23 cellular contexts compared by ENCODE assay signal in genomic region chr2:203855274-203855673, GRCh38. TPM values are rescaled to one million over a fixed set of nuclear protein-coding genes. Genes with fewer than 3 reads are reported as not detected.
DNase-seq lines count a peak whose midpoint lies in the region; ATAC-seq, FAIRE-seq and TF ChIP-seq lines count a peak whose summit lies in the region.
"Had no signal": no experiment of that assay in that cellular context is flagged by ENCODE, and none has a peak within 500 bp of the region (broad histone marks: within the 10 kb centered on the region; RNA-seq: fewer than 3 reads in every experiment).

No MANE protein-coding gene starts in this region.

- H3K4me3 Mint-ChIP-seq in activated T-cell treated with anti-CD3 and anti-CD28 coated beads, Interleukin-2, amount 50 U/mL, for 24 hours = peak overlapping the region; percentile 70
- H3K4me3 Mint-ChIP-seq: H9, HFFc6 had no signal

- dilution Hi-C loops in IMR-90 (cut with HindIII; ENCODE audit: low sequenced_read_pairs, unreplicated experiment) = no loop called here

- no peak overlapping the region for H4K8ac ChIP-seq in IMR-90 (ENCODE audit: low read depth in 2 of 2, low read length in 2 of 2)

- no peak overlapping the region for H4K5ac ChIP-seq in IMR-90 (ENCODE audit: low read depth, low read length)

- H3K4me3 ChIP-seq in A549 (no peak overlapping the region), IMR-90 (ENCODE audit: insufficient read depth, low read depth, low read length) (no peak overlapping the region), K562 (no peak overlapping the region), ascending aorta (no peak overlapping the region)
- H3K4me3 ChIP-seq: PC-9 had no signal

- peaks cover 7% of the 10 kb centered on the region for H3K9me3 Mint-ChIP-seq in activated T-cell treated with anti-CD3 and anti-CD28 coated beads, Interleukin-2, amount 50 U/mL, for 24 hours
- H3K9me3 Mint-ChIP-seq: H9, HFFc6 had no signal

- H2BK20ac ChIP-seq in IMR-90 (ENCODE audit: low read depth, low read length) = no peak overlapping the region

- no TSS peak for BruUV-seq in IMR-90 (replicated peaks; lab: Mats Ljungman, UMichigan)
- no TSS peak for BruUV-seq in K562 (replicated peaks; lab: Mats Ljungman, UMichigan)

- H2BK5ac ChIP-seq in IMR-90 (ENCODE audit: low read depth, low read length, poor library complexity, severe bottlenecking) = no peak overlapping the region

- H4K20me1 ChIP-seq in IMR-90 (ENCODE audit: insufficient read depth, low read length) (no peaks in the 10 kb centered on the region), K562 (replicated peaks; ENCODE audit: control insufficient read depth, insufficient read depth, low read length) (no peaks in the 10 kb centered on the region)

- H2AK5ac ChIP-seq in IMR-90 (ENCODE audit: low read depth, low read length) = no peak overlapping the region

- H3K4me2 ChIP-seq in A549 (no peak overlapping the region), IMR-90 (ENCODE audit: low read depth, low read length) (no peak overlapping the region), K562 (ENCODE audit: insufficient read depth, low read length) (no peak overlapping the region)
- H3K4me2 ChIP-seq: PC-9 had no signal

- in situ Hi-C loops in IMR-90 (cut with MboI; ENCODE audit: low sequenced_read_pairs) = no loop called here
- in situ Hi-C loops in K562 (cut with MboI) = no loop called here

- no peaks in the 10 kb centered on the region for H3K79me1 ChIP-seq in IMR-90 (ENCODE audit: low read depth in 1 of 2, low read length in 2 of 2)

- intact Hi-C loops in IMR-90 (cut with micrococcal nuclease) (no loop called here), K562 (cut with micrococcal nuclease) (no loop called here), ascending aorta (cut with DNase I) (no loop called here)

- no peaks in the 10 kb centered on the region for H3K27me3 Mint-ChIP-seq in activated T-cell treated with anti-CD3 and anti-CD28 coated beads, Interleukin-2, amount 50 U/mL, for 24 hours

- no peak overlapping the region for H2BK15ac ChIP-seq in IMR-90 (ENCODE audit: low read depth, low read length)

- H3K56ac ChIP-seq in IMR-90 (ENCODE audit: extremely low read depth, insufficient read depth, low read length) = no peak overlapping the region

- no peak overlapping the region for H3K27ac ChIP-seq in A549
- no peak overlapping the region for H3K27ac ChIP-seq in IMR-90 (ENCODE audit: insufficient read depth, low read length)
- no peak overlapping the region for H3K27ac ChIP-seq in K562 (ENCODE audit: extremely low read depth, low read depth, low read length)
- no peak overlapping the region for H3K27ac ChIP-seq in ascending aorta
- H3K27ac ChIP-seq: C4-2B, PC-9 had no signal

- H2AFZ ChIP-seq in IMR-90 (replicated peaks; ENCODE audit: low read length, poor library complexity) = no peak overlapping the region
- no peak overlapping the region for H2AFZ ChIP-seq in K562 (ENCODE audit: low read depth, low read length)
- H2AFZ ChIP-seq: PC-9 had no signal

- no peaks in the 10 kb centered on the region for H3K4me1 ChIP-seq in A549
- H3K4me1 ChIP-seq in IMR-90 (ENCODE audit: control insufficient read depth, insufficient read depth, low read length) = no peaks in the 10 kb centered on the region
- H3K4me1 ChIP-seq in K562 (replicated peaks in 1 of 2; ENCODE audit: control insufficient read depth in 2 of 2, insufficient read depth in 2 of 2, low read length in 2 of 2) = no peaks in the 10 kb centered on the region
- no peaks in the 10 kb centered on the region for H3K4me1 ChIP-seq in ascending aorta

- H2BK120ac ChIP-seq in IMR-90 (ENCODE audit: low read depth, low read length) = no peak overlapping the region

- no peak overlapping the region for H3K9ac ChIP-seq in IMR-90 (ENCODE audit: low read depth, low read length)
- no peak overlapping the region for H3K9ac ChIP-seq in K562 (ENCODE audit: insufficient read depth in 1 of 2, low read depth in 2 of 2, low read length in 2 of 2)

- H3K9me3 ChIP-seq in A549 = no peaks in the 10 kb centered on the region
- H3K9me3 ChIP-seq in IMR-90 (ENCODE audit: control insufficient read depth, insufficient read depth, low read length) = no peaks in the 10 kb centered on the region
- H3K9me3 ChIP-seq in K562 (replicated peaks; ENCODE audit: control insufficient read depth, insufficient read depth, low read depth, low read length) = no peaks in the 10 kb centered on the region
- no peaks in the 10 kb centered on the region for H3K9me3 ChIP-seq in ascending aorta

- no peaks in the 10 kb centered on the region for H3K36me3 Mint-ChIP-seq in activated T-cell treated with anti-CD3 and anti-CD28 coated beads, Interleukin-2, amount 50 U/mL, for 24 hours (ENCODE audit: low read depth)

- H3K27ac Mint-ChIP-seq in activated T-cell treated with anti-CD3 and anti-CD28 coated beads, Interleukin-2, amount 50 U/mL, for 24 hours = peak overlapping the region; percentile 73
- H3K27ac Mint-ChIP-seq: H9, HFFc6 had no signal

- TF ChIP-seq CTCF in A549 (IDR thresholded peaks at IDR 0.05) (no peak), IMR-90 (conservative IDR thresholded peaks at IDR 0.05; ENCODE audit: low read depth, low read length) (no peak), K562 (IDR thresholded peaks at IDR 0.05 in 2 of 3, conservative IDR thresholded peaks at IDR 0.05 in 1 of 3; ENCODE audit: insufficient read depth in 2 of 3, low read depth in 1 of 3, low read length in 3 of 3) (no peak), ascending aorta (IDR thresholded peaks at IDR 0.05) (no peak)

- FAIRE-seq in A549 (lab: Jason Lieb, UNC) (no peak), K562 (lab: Jason Lieb, UNC) (no peak)

- no peak overlapping the region for H3K18ac ChIP-seq in IMR-90 (ENCODE audit: low read depth, low read length)

- TF ChIP-seq POLR2A in A549 (IDR thresholded peaks at IDR 0.05; ENCODE audit: low read length) (no peak), IMR-90 (IDR thresholded peaks at IDR 0.05; ENCODE audit: low read depth, low read length) (no peak), K562 (conservative IDR thresholded peaks at IDR 0.05) (no peak)

- CTCF ChIA-PET in A549 (lab: Yijun Ruan, JAX) (no interaction called here), IMR-90 (lab: Yijun Ruan, JAX) (no interaction called here), K562 (lab: Yijun Ruan, JAX; ENCODE audit: low intra/inter-chr PET ratio) (no interaction called here)

- H3K4me1 Mint-ChIP-seq in activated T-cell treated with anti-CD3 and anti-CD28 coated beads, Interleukin-2, amount 50 U/mL, for 24 hours (ENCODE audit: low read depth) = peaks cover 88% of the 10 kb centered on the region
- H3K4me1 Mint-ChIP-seq: H9 had no signal

- POLR2A ChIA-PET in A549 (lab: Yijun Ruan, JAX) (no interaction called here), IMR-90 (lab: Charles Lee; ENCODE audit: unreplicated experiment) (no interaction called here), K562 (lab: Yijun Ruan, JAX) (no interaction called here)

- DNase-seq in activated T-cell treated with anti-CD3 and anti-CD28 coated beads, Interleukin-2, amount 50 U/mL, for 24 hours = no peak
- DNase-seq in activated T-cell treated with anti-CD3 and anti-CD28 coated beads for 4 hours = no peak
- DNase-seq in A549 (ENCODE audit: low read depth in 1 of 2, low spot score in 1 of 2) = no peak
- no peak for DNase-seq in IMR-90
- no peak for DNase-seq in K562 (ENCODE audit: extremely low read depth in 1 of 4, low spot score in 3 of 4)
- DNase-seq in ascending aorta (ENCODE audit: low spot score in 2 of 2) = no peak
- DNase-seq: 8988T, EL, GF-D8, H9, HFFc6, KBM-7, NCI-H1092 treated with DMSO at 0.1 percent for 48 hours, NCI-H146, NCI-H2029, NCI-H510A treated with DMSO at 0.1 percent for 48 hours, NCI-H748 treated with DMSO at 0.1 percent for 48 hours, PC-9, RPMI8226, SHP77 had no signal

- H4K91ac ChIP-seq in IMR-90 (ENCODE audit: insufficient read depth, low read depth, low read length) = no peak overlapping the region

- H3K4ac ChIP-seq in IMR-90 (ENCODE audit: low read depth, low read length) = no peak overlapping the region

- no peaks in the 10 kb centered on the region for H3K79me2 ChIP-seq in K562 (ENCODE audit: control insufficient read depth, insufficient read depth, low read length)

- no peak overlapping the region for H2AK9ac ChIP-seq in IMR-90 (replicated peaks; ENCODE audit: low read depth, low read length, poor library complexity)

- no peak overlapping the region for H3K14ac ChIP-seq in IMR-90 (replicated peaks; ENCODE audit: low read depth, low read length)

- peaks cover 25% of the 10 kb centered on the region for H3K27me3 ChIP-seq in IMR-90 (ENCODE audit: control insufficient read depth, insufficient read depth, low read length)
- H3K27me3 ChIP-seq in K562 (ENCODE audit: control insufficient read depth in 2 of 2, insufficient read depth in 2 of 2, low read length in 2 of 2) = no peaks in the 10 kb centered on the region; a peak in 1 of 5 replicates
- no peaks in the 10 kb centered on the region for H3K27me3 ChIP-seq in ascending aorta

- TF ChIP-seq RAD21 in A549 (conservative IDR thresholded peaks at IDR 0.05 in 1 of 2, IDR thresholded peaks at IDR 0.05 in 1 of 2) = no peak
- TF ChIP-seq RAD21 in IMR-90 (IDR thresholded peaks at IDR 0.05; ENCODE audit: low read length) = no peak
- TF ChIP-seq RAD21 in K562 (CRISPR knock-in tag; conservative IDR thresholded peaks at IDR 0.05 in 1 of 2, IDR thresholded peaks at IDR 0.05 in 1 of 2) = no peak

- H3K9me1 ChIP-seq in IMR-90 (ENCODE audit: insufficient read depth, low read length) (no peaks in the 10 kb centered on the region), K562 (ENCODE audit: control insufficient read depth, insufficient read depth, low read length) (no peaks in the 10 kb centered on the region)

- ATAC-seq in A549 (no peak), IMR-90 (ENCODE audit: low read depth) (no peak), K562 (no peak), GM19324 (IDR thresholded peaks at IDR 0.05; ENCODE audit: low FRiP score, unreplicated experiment) (no peak)

- no peaks in the 10 kb centered on the region for H3K36me3 ChIP-seq in IMR-90 (ENCODE audit: control insufficient read depth, insufficient read depth, low read length)
- H3K36me3 ChIP-seq in K562 (ENCODE audit: control insufficient read depth, insufficient read depth, low read length) = no peaks in the 10 kb centered on the region
- no peaks in the 10 kb centered on the region for H3K36me3 ChIP-seq in ascending aorta

- TF ChIP-seq EP300 in A549 (IDR thresholded peaks at IDR 0.05) = no peak
- TF ChIP-seq EP300 in K562 (IDR thresholded peaks at IDR 0.05; ENCODE audit: low read length) = no peak

- no peak overlapping the region for H3K23ac ChIP-seq in IMR-90 (ENCODE audit: low read depth, low read length)

RNA-seq across cellular contexts. Expression of gene CTLA4, which starts 12.3 kb away (rescaled TPM):
- polyA plus RNA-seq in A549 (2011; rRNA removed) = not detected in 2 replicates
- not detected in 2 replicates for polyA plus RNA-seq in A549 (2012; cell fraction: cytosol; rRNA removed)
- not detected in 2 replicates for polyA plus RNA-seq in A549 (2012; cell fraction: nucleus; rRNA removed)
- not detected in 3 replicates for polyA plus RNA-seq in A549 (2017; fragmentation: RNase III; extraction: RNeasy Plus Mini Kit Qiagen cat#74134 plus additional on column Dnase treatment)
- polyA minus RNA-seq in A549 (2011; rRNA and poly(A)+ RNA removed) = not detected in 2 replicates
- total RNA-seq in IMR-90 (2012; rRNA removed) = not detected in 2 replicates
- not detected in 2 replicates for polyA plus RNA-seq in IMR-90 (2012; rRNA removed)
- not detected in 2 replicates for polyA plus RNA-seq in IMR-90 (2012; cell fraction: cytosol; rRNA removed)
- 0.17 TPM in 1 of 2 replicates, not detected in the other for polyA plus RNA-seq in IMR-90 (2012; cell fraction: nucleus; rRNA removed; ENCODE audit: low replicate concordance)
- not detected in 2 replicates for total RNA-seq in K562 (2011; cell fraction: chromatin; rRNA removed; ENCODE audit: low replicate concordance)
- total RNA-seq in K562 (2011; cell fraction: nucleolus; rRNA removed) = not detected in 2 replicates
- total RNA-seq in K562 (2011; cell fraction: nucleoplasm; rRNA removed) = not detected in 2 replicates
- total RNA-seq in K562 (2014; rRNA removed) = not detected in 2 replicates
- 0.22 TPM in 1 of 2 replicates, not detected in the other for total RNA-seq in K562 (2014; rRNA removed; fragmentation: Illumina TruSeq; extraction: Trizol)
- 0.11 TPM in 1 of 2 replicates, not detected in the other for total RNA-seq in K562 (2015; rRNA removed; fragmentation: Illumina TruSeq; extraction: Trizol)
- total RNA-seq in K562 (2021) = 0.11 and 0.40 TPM in 2 replicates
- polyA plus RNA-seq in K562 (2011; rRNA removed) = not detected in 2 replicates
- not detected in 2 replicates for polyA plus RNA-seq in K562 (2011; cell fraction: cytosol; rRNA removed)
- not detected in 2 replicates for polyA plus RNA-seq in K562 (2011; cell fraction: nucleus; rRNA removed)
- polyA plus RNA-seq in K562 (2012) = 0.46 TPM in 1 of 2 replicates, not detected in the other
- polyA plus RNA-seq in K562 (2014; fragmentation: Illumina TruSeq; extraction: Trizol) = 0.10 and 0.11 TPM in 2 replicates
- under 1 TPM in 1 of 2 experiments, not detected in 1; 0.10 TPM for polyA plus RNA-seq in K562 (2014; fragmentation: Nextera tagmentation; extraction: Ambion mirVana)
- polyA plus RNA-seq in K562 (2014; rRNA removed) = 0.08 and 0.17 TPM in 2 replicates
- polyA minus RNA-seq in K562 (2011; rRNA and poly(A)+ RNA removed) = not detected in 2 replicates
- polyA minus RNA-seq in K562 (2011; cell fraction: cytosol; rRNA and poly(A)+ RNA removed) = not detected in 2 replicates
- polyA minus RNA-seq in K562 (2011; cell fraction: nucleus; rRNA and poly(A)+ RNA removed) = not detected in 2 replicates
- not detected for total RNA-seq in ascending aorta
- total RNA-seq: H9, HFFc6, PC-9 had no signal
- polyA plus RNA-seq: AG04450 had no signal
